In the genomic region with DNA sequence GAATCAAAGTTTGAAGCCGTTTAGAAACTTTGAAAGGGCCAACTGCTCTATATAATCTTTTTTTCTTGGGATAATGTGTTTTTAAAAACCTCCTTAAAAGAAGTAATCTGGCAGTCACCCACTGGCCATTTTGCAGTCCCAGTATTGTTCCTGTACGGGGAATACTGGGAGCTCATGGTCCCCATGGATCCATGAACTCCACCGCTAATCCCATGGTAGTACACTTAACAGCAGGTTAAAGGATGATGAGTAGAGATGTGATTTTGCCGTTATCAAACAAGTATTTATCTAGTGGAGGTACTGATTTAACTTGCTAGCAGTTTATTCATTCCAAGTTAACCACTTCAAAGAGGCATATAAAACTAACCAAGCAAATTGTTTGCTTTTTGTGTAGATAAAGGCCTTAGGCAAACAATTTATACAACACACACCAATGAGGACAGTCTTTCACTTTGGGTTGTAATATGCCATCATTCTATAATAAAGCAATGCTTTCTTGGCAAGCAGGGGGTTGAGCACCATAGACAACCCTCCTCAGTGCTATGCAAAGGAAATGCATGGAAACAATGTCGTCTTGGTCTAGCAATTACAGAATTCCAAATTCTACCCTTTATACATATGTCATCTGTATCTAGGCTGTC, we compare ENCODE assay signal across 2 cellular contexts.
TF ChIP-seq lines count a peak whose summit lies in the region.

No MANE protein-coding gene starts in this region.

TF ChIP-seq in SK-N-SH treated with all-trans-retinoic acid at 6 μM for 48 hours, 23 proteins besides CTCF, POLR2A, EP300 and RAD21 (continued from another document):
- TF ChIP-seq, protein P1, sequence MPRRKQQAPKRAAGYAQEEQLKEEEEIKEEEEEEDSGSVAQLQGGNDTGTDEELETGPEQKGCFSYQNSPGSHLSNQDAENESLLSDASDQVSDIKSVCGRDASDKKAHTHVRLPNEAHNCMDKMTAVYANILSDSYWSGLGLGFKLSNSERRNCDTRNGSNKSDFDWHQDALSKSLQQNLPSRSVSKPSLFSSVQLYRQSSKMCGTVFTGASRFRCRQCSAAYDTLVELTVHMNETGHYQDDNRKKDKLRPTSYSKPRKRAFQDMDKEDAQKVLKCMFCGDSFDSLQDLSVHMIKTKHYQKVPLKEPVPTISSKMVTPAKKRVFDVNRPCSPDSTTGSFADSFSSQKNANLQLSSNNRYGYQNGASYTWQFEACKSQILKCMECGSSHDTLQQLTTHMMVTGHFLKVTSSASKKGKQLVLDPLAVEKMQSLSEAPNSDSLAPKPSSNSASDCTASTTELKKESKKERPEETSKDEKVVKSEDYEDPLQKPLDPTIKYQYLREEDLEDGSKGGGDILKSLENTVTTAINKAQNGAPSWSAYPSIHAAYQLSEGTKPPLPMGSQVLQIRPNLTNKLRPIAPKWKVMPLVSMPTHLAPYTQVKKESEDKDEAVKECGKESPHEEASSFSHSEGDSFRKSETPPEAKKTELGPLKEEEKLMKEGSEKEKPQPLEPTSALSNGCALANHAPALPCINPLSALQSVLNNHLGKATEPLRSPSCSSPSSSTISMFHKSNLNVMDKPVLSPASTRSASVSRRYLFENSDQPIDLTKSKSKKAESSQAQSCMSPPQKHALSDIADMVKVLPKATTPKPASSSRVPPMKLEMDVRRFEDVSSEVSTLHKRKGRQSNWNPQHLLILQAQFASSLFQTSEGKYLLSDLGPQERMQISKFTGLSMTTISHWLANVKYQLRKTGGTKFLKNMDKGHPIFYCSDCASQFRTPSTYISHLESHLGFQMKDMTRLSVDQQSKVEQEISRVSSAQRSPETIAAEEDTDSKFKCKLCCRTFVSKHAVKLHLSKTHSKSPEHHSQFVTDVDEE (CRISPR knock-in tag; IDR thresholded peaks at IDR 0.05) = no peak
- no peak for TF ChIP-seq ZC3H10 (CRISPR knock-in tag; IDR thresholded peaks at IDR 0.05)
- no peak for TF ChIP-seq ESRRG (CRISPR knock-in tag; IDR thresholded peaks at IDR 0.05)
- TF ChIP-seq, protein P2, sequence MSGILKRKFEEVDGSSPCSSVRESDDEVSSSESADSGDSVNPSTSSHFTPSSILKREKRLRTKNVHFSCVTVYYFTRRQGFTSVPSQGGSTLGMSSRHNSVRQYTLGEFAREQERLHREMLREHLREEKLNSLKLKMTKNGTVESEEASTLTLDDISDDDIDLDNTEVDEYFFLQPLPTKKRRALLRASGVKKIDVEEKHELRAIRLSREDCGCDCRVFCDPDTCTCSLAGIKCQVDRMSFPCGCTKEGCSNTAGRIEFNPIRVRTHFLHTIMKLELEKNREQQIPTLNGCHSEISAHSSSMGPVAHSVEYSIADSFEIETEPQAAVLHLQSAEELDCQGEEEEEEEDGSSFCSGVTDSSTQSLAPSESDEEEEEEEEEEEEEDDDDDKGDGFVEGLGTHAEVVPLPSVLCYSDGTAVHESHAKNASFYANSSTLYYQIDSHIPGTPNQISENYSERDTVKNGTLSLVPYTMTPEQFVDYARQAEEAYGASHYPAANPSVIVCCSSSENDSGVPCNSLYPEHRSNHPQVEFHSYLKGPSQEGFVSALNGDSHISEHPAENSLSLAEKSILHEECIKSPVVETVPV (CRISPR knock-in tag; IDR thresholded peaks at IDR 0.05) = no peak
- no peak for TF ChIP-seq ZNF565 (CRISPR knock-in tag; conservative IDR thresholded peaks at IDR 0.05; ENCODE audit: low read depth)
- TF ChIP-seq ZFP3 (CRISPR knock-in tag; IDR thresholded peaks at IDR 0.05) = no peak
- TF ChIP-seq, protein P3, sequence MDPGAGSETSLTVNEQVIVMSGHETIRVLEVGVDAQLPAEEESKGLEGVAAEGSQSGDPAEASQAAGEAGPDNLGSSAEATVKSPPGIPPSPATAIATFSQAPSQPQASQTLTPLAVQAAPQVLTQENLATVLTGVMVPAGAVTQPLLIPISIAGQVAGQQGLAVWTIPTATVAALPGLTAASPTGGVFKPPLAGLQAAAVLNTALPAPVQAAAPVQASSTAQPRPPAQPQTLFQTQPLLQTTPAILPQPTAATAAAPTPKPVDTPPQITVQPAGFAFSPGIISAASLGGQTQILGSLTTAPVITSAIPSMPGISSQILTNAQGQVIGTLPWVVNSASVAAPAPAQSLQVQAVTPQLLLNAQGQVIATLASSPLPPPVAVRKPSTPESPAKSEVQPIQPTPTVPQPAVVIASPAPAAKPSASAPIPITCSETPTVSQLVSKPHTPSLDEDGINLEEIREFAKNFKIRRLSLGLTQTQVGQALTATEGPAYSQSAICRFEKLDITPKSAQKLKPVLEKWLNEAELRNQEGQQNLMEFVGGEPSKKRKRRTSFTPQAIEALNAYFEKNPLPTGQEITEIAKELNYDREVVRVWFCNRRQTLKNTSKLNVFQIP (CRISPR knock-in tag; IDR thresholded peaks at IDR 0.05; ENCODE audit: borderline replicate concordance, low read depth) = no peak
- TF ChIP-seq ISL1 (CRISPR knock-in tag; IDR thresholded peaks at IDR 0.05) = no peak
- TF ChIP-seq ZFP30 (CRISPR knock-in tag; IDR thresholded peaks at IDR 0.05) = no peak
- no peak for TF ChIP-seq ZNF70 (CRISPR knock-in tag; IDR thresholded peaks at IDR 0.05)

TF ChIP-seq in SK-N-SH, 30 proteins besides CTCF, POLR2A, EP300 and RAD21 (continued from another document):
- TF ChIP-seq, protein P4, sequence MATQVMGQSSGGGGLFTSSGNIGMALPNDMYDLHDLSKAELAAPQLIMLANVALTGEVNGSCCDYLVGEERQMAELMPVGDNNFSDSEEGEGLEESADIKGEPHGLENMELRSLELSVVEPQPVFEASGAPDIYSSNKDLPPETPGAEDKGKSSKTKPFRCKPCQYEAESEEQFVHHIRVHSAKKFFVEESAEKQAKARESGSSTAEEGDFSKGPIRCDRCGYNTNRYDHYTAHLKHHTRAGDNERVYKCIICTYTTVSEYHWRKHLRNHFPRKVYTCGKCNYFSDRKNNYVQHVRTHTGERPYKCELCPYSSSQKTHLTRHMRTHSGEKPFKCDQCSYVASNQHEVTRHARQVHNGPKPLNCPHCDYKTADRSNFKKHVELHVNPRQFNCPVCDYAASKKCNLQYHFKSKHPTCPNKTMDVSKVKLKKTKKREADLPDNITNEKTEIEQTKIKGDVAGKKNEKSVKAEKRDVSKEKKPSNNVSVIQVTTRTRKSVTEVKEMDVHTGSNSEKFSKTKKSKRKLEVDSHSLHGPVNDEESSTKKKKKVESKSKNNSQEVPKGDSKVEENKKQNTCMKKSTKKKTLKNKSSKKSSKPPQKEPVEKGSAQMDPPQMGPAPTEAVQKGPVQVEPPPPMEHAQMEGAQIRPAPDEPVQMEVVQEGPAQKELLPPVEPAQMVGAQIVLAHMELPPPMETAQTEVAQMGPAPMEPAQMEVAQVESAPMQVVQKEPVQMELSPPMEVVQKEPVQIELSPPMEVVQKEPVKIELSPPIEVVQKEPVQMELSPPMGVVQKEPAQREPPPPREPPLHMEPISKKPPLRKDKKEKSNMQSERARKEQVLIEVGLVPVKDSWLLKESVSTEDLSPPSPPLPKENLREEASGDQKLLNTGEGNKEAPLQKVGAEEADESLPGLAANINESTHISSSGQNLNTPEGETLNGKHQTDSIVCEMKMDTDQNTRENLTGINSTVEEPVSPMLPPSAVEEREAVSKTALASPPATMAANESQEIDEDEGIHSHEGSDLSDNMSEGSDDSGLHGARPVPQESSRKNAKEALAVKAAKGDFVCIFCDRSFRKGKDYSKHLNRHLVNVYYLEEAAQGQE (IDR thresholded peaks at IDR 0.05; ENCODE audit: low read depth, low read length) = no peak
- TF ChIP-seq FOSL2 (IDR thresholded peaks at IDR 0.05; ENCODE audit: borderline replicate concordance, low read depth) = no peak
- TF ChIP-seq, protein P5, sequence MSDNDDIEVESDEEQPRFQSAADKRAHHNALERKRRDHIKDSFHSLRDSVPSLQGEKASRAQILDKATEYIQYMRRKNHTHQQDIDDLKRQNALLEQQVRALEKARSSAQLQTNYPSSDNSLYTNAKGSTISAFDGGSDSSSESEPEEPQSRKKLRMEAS (IDR thresholded peaks at IDR 0.05; ENCODE audit: low read depth) = no peak
- no peak for TF ChIP-seq EZH2phosphoT487 (IDR thresholded peaks at IDR 0.05; ENCODE audit: borderline replicate concordance, low read depth)
- TF ChIP-seq JUND (IDR thresholded peaks at IDR 0.05) = no peak
- TF ChIP-seq, protein P6, sequence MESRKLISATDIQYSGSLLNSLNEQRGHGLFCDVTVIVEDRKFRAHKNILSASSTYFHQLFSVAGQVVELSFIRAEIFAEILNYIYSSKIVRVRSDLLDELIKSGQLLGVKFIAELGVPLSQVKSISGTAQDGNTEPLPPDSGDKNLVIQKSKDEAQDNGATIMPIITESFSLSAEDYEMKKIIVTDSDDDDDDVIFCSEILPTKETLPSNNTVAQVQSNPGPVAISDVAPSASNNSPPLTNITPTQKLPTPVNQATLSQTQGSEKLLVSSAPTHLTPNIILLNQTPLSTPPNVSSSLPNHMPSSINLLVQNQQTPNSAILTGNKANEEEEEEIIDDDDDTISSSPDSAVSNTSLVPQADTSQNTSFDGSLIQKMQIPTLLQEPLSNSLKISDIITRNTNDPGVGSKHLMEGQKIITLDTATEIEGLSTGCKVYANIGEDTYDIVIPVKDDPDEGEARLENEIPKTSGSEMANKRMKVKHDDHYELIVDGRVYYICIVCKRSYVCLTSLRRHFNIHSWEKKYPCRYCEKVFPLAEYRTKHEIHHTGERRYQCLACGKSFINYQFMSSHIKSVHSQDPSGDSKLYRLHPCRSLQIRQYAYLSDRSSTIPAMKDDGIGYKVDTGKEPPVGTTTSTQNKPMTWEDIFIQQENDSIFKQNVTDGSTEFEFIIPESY (IDR thresholded peaks at IDR 0.05; ENCODE audit: borderline replicate concordance, low read depth) = no peak
